Comparison of ENCODE assay signal across 1 cellular context in the genomic region with DNA sequence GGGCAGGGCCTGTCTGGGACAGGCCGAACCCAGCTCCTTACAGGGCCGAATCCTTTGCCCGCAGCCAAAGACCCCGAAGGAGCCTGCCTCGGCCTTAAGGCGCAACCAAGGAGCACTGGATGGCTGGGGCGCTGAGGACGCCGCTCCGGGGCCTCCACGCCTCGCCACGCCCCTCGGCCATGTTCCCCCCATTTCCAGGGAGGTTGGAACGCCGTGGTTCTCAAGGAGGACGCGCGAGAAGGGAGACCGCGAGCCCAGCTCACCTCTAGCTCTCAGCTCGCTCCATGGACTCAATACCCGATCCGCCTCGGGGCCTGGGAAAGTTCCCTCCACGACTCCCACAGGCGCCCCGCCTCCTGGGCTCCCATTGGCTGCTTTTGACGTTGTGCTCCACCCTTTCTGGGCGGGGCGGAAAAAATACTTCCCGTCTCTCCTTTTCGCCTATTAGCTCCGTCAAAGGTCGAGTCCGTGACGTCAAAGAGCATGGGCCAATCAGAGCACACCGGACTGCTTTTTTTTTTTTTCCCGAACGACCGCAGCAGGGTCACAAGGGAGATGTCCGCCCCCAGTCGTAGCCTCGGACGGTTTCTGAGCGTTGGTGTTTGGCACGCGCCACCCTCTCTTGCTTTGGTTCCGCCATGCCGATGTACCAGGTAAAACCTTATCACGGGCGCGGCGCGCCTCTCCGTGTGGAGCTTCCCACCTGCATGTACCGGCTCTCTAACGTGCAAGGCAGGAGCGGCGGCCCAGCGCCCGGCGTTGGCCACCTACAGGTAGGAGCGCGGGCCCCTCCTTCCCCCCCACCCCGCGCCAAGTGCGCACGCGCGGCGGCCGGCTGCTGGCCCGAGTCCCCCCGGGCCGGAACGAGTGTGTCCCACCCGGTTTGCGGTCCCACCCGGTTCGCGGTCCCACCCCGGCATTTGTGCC.
TF ChIP-seq lines count a peak whose summit lies in the region.

No MANE protein-coding gene starts in this region.

TF ChIP-seq in WTC11, 78 proteins besides CTCF, POLR2A, EP300 and RAD21 (continued from another document):
- TF ChIP-seq, protein P1, sequence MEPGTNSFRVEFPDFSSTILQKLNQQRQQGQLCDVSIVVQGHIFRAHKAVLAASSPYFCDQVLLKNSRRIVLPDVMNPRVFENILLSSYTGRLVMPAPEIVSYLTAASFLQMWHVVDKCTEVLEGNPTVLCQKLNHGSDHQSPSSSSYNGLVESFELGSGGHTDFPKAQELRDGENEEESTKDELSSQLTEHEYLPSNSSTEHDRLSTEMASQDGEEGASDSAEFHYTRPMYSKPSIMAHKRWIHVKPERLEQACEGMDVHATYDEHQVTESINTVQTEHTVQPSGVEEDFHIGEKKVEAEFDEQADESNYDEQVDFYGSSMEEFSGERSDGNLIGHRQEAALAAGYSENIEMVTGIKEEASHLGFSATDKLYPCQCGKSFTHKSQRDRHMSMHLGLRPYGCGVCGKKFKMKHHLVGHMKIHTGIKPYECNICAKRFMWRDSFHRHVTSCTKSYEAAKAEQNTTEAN (CRISPR knock-in tag; IDR thresholded peaks at IDR 0.05), result peak; percentile 71; the same call in 1 of the 2 replicates
- peak; percentile 89 for TF ChIP-seq NFYB (CRISPR knock-in tag; conservative IDR thresholded peaks at IDR 0.05; ENCODE audit: low read depth)
- no peak for TF ChIP-seq FOXJ3 (CRISPR knock-in tag; IDR thresholded peaks at IDR 0.05; ENCODE audit: borderline replicate concordance)
- no peak for TF ChIP-seq ZMAT4 (CRISPR knock-in tag; IDR thresholded peaks at IDR 0.05)
